In genomic region chr12:14774074-14774943, GRCh38 we compare ENCODE assay signal across 8 cellular contexts. TPM values are rescaled to one million over a fixed set of nuclear protein-coding genes. Genes with fewer than 3 reads are reported as not detected.
DNase-seq lines count a peak whose midpoint lies in the region; ATAC-seq, FAIRE-seq and TF ChIP-seq lines count a peak whose summit lies in the region.

No MANE protein-coding gene starts in this region.

- peak; percentile 55 for DNase-seq in HEK293T (ENCODE audit: extremely low spot score)
- peak; percentile 31 for DNase-seq in NCI-H2029 (lab: John Stamatoyannopoulos, UW)
- DNase-seq in activated CD4-positive, alpha-beta T cell treated with anti-CD3 and anti-CD28 coated beads, Interleukin-2, amount 50 U/mL, for 24 hours (ENCODE audit: low read depth in 1 of 2, low spot score in 1 of 2), result peak; percentile 68 to 86
- DNase-seq in dermis blood vessel endothelial cell, result peak; percentile 97
- DNase-seq in left lobe of liver (ENCODE audit: low spot score), result peak; percentile 95
- DNase-seq in stimulated activated CD4-positive, alpha-beta T cell treated with anti-CD3 and anti-CD28 coated beads, Interleukin-1b, Interleukin-23, amount 100 ng/mL, for 48 hours, result peak; percentile 93
- no peak for DNase-seq in H54 (ENCODE audit: insufficient read length, low spot score)

- CTCF ChIA-PET in HEK293T (lab: Yijun Ruan, JAX), result interaction anchor here (1.1 kb wide), 1 partner anchor 13 kb away, joined by 3 read pairs; no protein-coding TSS in a partner anchor

- peak; percentile 75 for ATAC-seq in left lobe of liver

- POLR2A ChIA-PET in HEK293T (lab: Yijun Ruan, JAX), result no interaction called here

- peak overlapping the region; percentile 69 for H3K4me3 ChIP-seq in GM08714 (ENCODE audit: low read length)

- no peak for FAIRE-seq in H54 (lab: Jason Lieb, UNC)

- no peak for TF ChIP-seq POLR2A in H54 (IDR thresholded peaks at IDR 0.05; ENCODE audit: low read depth, low read length)

TF ChIP-seq in HEK293T, 16 proteins besides CTCF, POLR2A, EP300 and RAD21:
- TF ChIP-seq L3MBTL2 (conservative IDR thresholded peaks at IDR 0.05) (no peak), BHLHE40 (IDR thresholded peaks at IDR 0.05; ENCODE audit: borderline replicate concordance) (no peak)
- TF ChIP-seq, protein P1, sequence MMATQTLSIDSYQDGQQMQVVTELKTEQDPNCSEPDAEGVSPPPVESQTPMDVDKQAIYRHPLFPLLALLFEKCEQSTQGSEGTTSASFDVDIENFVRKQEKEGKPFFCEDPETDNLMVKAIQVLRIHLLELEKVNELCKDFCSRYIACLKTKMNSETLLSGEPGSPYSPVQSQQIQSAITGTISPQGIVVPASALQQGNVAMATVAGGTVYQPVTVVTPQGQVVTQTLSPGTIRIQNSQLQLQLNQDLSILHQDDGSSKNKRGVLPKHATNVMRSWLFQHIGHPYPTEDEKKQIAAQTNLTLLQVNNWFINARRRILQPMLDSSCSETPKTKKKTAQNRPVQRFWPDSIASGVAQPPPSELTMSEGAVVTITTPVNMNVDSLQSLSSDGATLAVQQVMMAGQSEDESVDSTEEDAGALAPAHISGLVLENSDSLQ (IDR thresholded peaks at IDR 0.05), result peak; percentile 98

RNA-seq across cellular contexts. Expression of gene WBP11, which starts 29.0 kb away (rescaled TPM):
- total RNA-seq in dermis blood vessel endothelial cell, result 9.5 and 17.4 TPM in 2 replicates
- 15.9 TPM for total RNA-seq in left lobe of liver

RNA-seq across cellular contexts. Expression of gene C12orf60, which starts 29.2 kb away (rescaled TPM):
- 1.7 and 2.0 TPM in 2 replicates for total RNA-seq in dermis blood vessel endothelial cell
- 0.33 TPM for total RNA-seq in left lobe of liver

RNA-seq across cellular contexts. Expression of gene SMCO3, which starts 39.7 kb away (rescaled TPM):
- total RNA-seq in dermis blood vessel endothelial cell, result 1.2 and 1.6 TPM in 2 replicates
- 0.53 TPM for total RNA-seq in left lobe of liver
